Comparison of ENCODE assay signal across 22 cellular contexts in genomic region chr13:21973437-21974125, GRCh38.
A peak's percentile ranks its signal among the peaks of the same experiment; 100 is the strongest.
DNase-seq lines count a peak whose midpoint lies in the region; ATAC-seq lines count a peak whose summit lies in the region.
"Had no signal": no experiment of that assay in that cellular context is flagged by ENCODE, and none has a peak within 500 bp of the region (broad histone marks: within the 10 kb centered on the region; RNA-seq: fewer than 3 reads in every experiment).

No MANE protein-coding gene starts in this region.

- peak; percentile 16 for DNase-seq in NCI-H82 (lab: John Stamatoyannopoulos, UW)
- DNase-seq in NCI-H82 treated with DMSO at 0.1 percent for 48 hours (lab: John Stamatoyannopoulos, UW; ENCODE audit: unreplicated experiment) = no peak
- DNase-seq in stimulated activated CD4-positive, alpha-beta T cell treated with anti-CD3 and anti-CD28 coated beads, Interleukin-1b, Interleukin-23, amount 100 ng/mL, for 48 hours = peak; percentile 9
- DNase-seq in stimulated activated CD4-positive, alpha-beta T cell treated with anti-CD3 and anti-CD28 coated beads, Interleukin-4, amount 100 ng/mL, for 4 hours = no peak
- peak; percentile 7 for DNase-seq in NCI-H69 (lab: John Stamatoyannopoulos, UW)
- DNase-seq in mesenchymal stem cell = no peak
- no peak for DNase-seq in activated CD8-positive, alpha-beta memory T cell treated with anti-CD3 and anti-CD28 coated beads, Interleukin-2, amount 10 ng/mL, durations not matched to agents 7 days and 5 days
- DNase-seq: AML-193; C1 segment of cervical spinal cord; CD8-positive, alpha-beta T cell; GDM1; Karpas-422; MV-4-11; NCI-H1105 treated with DMSO at 0.1 percent for 48 hours; NCI-H2029 treated with DMSO at 0.1 percent for 48 hours; NCI-H446; SIG-M5; SK-N-SH had no signal

- no peaks in the 10 kb centered on the region for H3K9me3 Mint-ChIP-seq in activated CD8-positive, alpha-beta memory T cell treated with anti-CD3 and anti-CD28 coated beads, Interleukin-2, amount 10 ng/mL, durations not matched to agents 7 days and 5 days (ENCODE audit: low read depth)
- H3K9me3 Mint-ChIP-seq: CD8-positive, alpha-beta T cell; IgD-negative memory B cell had no signal

- ATAC-seq in activated CD8-positive, alpha-beta memory T cell treated with anti-CD3 and anti-CD28 coated beads, Interleukin-2, amount 10 ng/mL, durations not matched to agents 7 days and 5 days = no peak
- ATAC-seq in GM18907 (IDR thresholded peaks at IDR 0.05; ENCODE audit: unreplicated experiment) = no peak
- ATAC-seq: CD8-positive, alpha-beta T cell; HCT116; Panc1 had no signal

- no peak overlapping the region for H2BK12ac ChIP-seq in mesenchymal stem cell (ENCODE audit: low read length in 2 of 2)

- CTCF ChIA-PET in activated CD8-positive, alpha-beta memory T cell treated with anti-CD3 and anti-CD28 coated beads, Interleukin-2, amount 10 ng/mL, durations not matched to agents 7 days and 5 days (lab: Charles Lee) = no interaction called here

- H3K36me3 Mint-ChIP-seq in activated CD8-positive, alpha-beta memory T cell treated with anti-CD3 and anti-CD28 coated beads, Interleukin-2, amount 10 ng/mL, durations not matched to agents 7 days and 5 days = no peaks in the 10 kb centered on the region
- H3K36me3 Mint-ChIP-seq: CD8-positive, alpha-beta T cell; IgD-negative memory B cell had no signal

- no peak overlapping the region for H3K9ac ChIP-seq in mesenchymal stem cell (ENCODE audit: low read length)
- H3K9ac ChIP-seq: SK-N-SH had no signal

- no peak overlapping the region for H3K4ac ChIP-seq in mesenchymal stem cell (ENCODE audit: low read depth in 1 of 2, low read length in 2 of 2)

- H3K27ac Mint-ChIP-seq in activated CD8-positive, alpha-beta memory T cell treated with anti-CD3 and anti-CD28 coated beads, Interleukin-2, amount 10 ng/mL, durations not matched to agents 7 days and 5 days = no peak overlapping the region
- H3K27ac Mint-ChIP-seq: CD8-positive, alpha-beta T cell; IgD-negative memory B cell had no signal

- no peak overlapping the region for H2BK5ac ChIP-seq in mesenchymal stem cell (ENCODE audit: low read depth, low read length, poor library complexity, severe bottlenecking)

- no peak overlapping the region for H3K14ac ChIP-seq in mesenchymal stem cell (ENCODE audit: low read length in 2 of 2)

- H3K4me3 ChIP-seq in mesenchymal stem cell (ENCODE audit: insufficient read depth in 1 of 2, low read depth in 1 of 2, low read length in 2 of 2) = no peak overlapping the region

- no peaks in the 10 kb centered on the region for H3K27me3 ChIP-seq in mesenchymal stem cell (ENCODE audit: control insufficient read depth in 1 of 2, insufficient read depth in 1 of 2, low read length in 2 of 2)

- no peak overlapping the region for H2AK5ac ChIP-seq in mesenchymal stem cell (ENCODE audit: low read length, severe bottlenecking)

- no peaks in the 10 kb centered on the region for H3K27me3 Mint-ChIP-seq in activated CD8-positive, alpha-beta memory T cell treated with anti-CD3 and anti-CD28 coated beads, Interleukin-2, amount 10 ng/mL, durations not matched to agents 7 days and 5 days
- H3K27me3 Mint-ChIP-seq: IgD-negative memory B cell had no signal

- H3K36me3 ChIP-seq in mesenchymal stem cell (ENCODE audit: control insufficient read depth in 1 of 2, insufficient read depth in 2 of 2, low read depth in 1 of 2, low read length in 2 of 2) = no peaks in the 10 kb centered on the region

- H3K9me3 ChIP-seq in mesenchymal stem cell (ENCODE audit: control insufficient read depth, low read length) = no peaks in the 10 kb centered on the region
- H3K9me3 ChIP-seq: SK-N-SH had no signal

- WGBS in mesenchymal stem cell = 84% methylated on average over 18 of the region's 19 CpGs

- no peaks in the 10 kb centered on the region for H3K79me1 ChIP-seq in mesenchymal stem cell (replicated peaks; ENCODE audit: low read length, poor library complexity, severe bottlenecking)

- H2BK15ac ChIP-seq in mesenchymal stem cell (ENCODE audit: low read depth, poor library complexity, severe bottlenecking) = no peak overlapping the region

- H3K23ac ChIP-seq in mesenchymal stem cell (ENCODE audit: low read length in 2 of 2) = no peak overlapping the region

- no peak overlapping the region for H2BK120ac ChIP-seq in mesenchymal stem cell (ENCODE audit: low read depth, low read length)

- H2AFZ ChIP-seq in mesenchymal stem cell (ENCODE audit: low read depth, low read length) = no peak overlapping the region

- no peak overlapping the region for H3K27ac ChIP-seq in mesenchymal stem cell (ENCODE audit: low read length, poor library complexity, severe bottlenecking)

- no peak overlapping the region for H3K4me2 ChIP-seq in mesenchymal stem cell (ENCODE audit: low read length, poor library complexity, severe bottlenecking)
- H3K4me2 ChIP-seq: SK-N-SH had no signal

- H4K8ac ChIP-seq in mesenchymal stem cell (ENCODE audit: low read length) = no peak overlapping the region

- no peak overlapping the region for H3K18ac ChIP-seq in mesenchymal stem cell (ENCODE audit: low read depth in 1 of 2, low read length in 2 of 2)

- peak overlapping the region; percentile 56 for H4K91ac ChIP-seq in mesenchymal stem cell (ENCODE audit: low read length)

- H3K4me1 ChIP-seq in mesenchymal stem cell (ENCODE audit: control insufficient read depth, insufficient read depth, low read depth, low read length) = no peaks in the 10 kb centered on the region

- no peaks in the 10 kb centered on the region for H3K4me1 Mint-ChIP-seq in activated CD8-positive, alpha-beta memory T cell treated with anti-CD3 and anti-CD28 coated beads, Interleukin-2, amount 10 ng/mL, durations not matched to agents 7 days and 5 days
- H3K4me1 Mint-ChIP-seq: IgD-negative memory B cell had no signal

- H3K4me3 Mint-ChIP-seq in activated CD8-positive, alpha-beta memory T cell treated with anti-CD3 and anti-CD28 coated beads, Interleukin-2, amount 10 ng/mL, durations not matched to agents 7 days and 5 days = no peak overlapping the region
- H3K4me3 Mint-ChIP-seq: CD8-positive, alpha-beta T cell; IgD-negative memory B cell had no signal

Comparison
In these comparisons a context has a peak if more than half of its experiments do, and no peak if none do; other contexts are left out.
1. DNase-seq: peak in NCI-H82 (single experiment), stimulated activated CD4-positive, alpha-beta T cell treated with anti-CD3 and anti-CD28 coated beads, Interleukin-1b, Interleukin-23, amount 100 ng/mL, for 48 hours (single experiment) and NCI-H69 (single experiment); none in NCI-H82 treated with DMSO at 0.1 percent for 48 hours (single experiment), stimulated activated CD4-positive, alpha-beta T cell treated with anti-CD3 and anti-CD28 coated beads, Interleukin-4, amount 100 ng/mL, for 4 hours (0 of 2), mesenchymal stem cell (single experiment) and activated CD8-positive, alpha-beta memory T cell treated with anti-CD3 and anti-CD28 coated beads, Interleukin-2, amount 10 ng/mL, durations not matched to agents 7 days and 5 days (single experiment).